Comparison of ENCODE assay signal across 16 cellular contexts in genomic region chr10:80552151-80552646, GRCh38. TPM values are rescaled to one million over a fixed set of nuclear protein-coding genes. Genes with fewer than 3 reads are reported as not detected.
DNase-seq lines count a peak whose midpoint lies in the region; ATAC-seq and TF ChIP-seq lines count a peak whose summit lies in the region.
"Had no signal": no experiment of that assay in that cellular context is flagged by ENCODE, and none has a peak within 500 bp of the region (broad histone marks: within the 10 kb centered on the region; RNA-seq: fewer than 3 reads in every experiment).

No MANE protein-coding gene starts in this region.

- H3K27me3 ChIP-seq in left lung (no peaks in the 10 kb centered on the region), thyroid gland (no peaks in the 10 kb centered on the region), HAP-1 (ENCODE audit: low read depth) (peaks cover 4% of the 10 kb centered on the region; the same call in 1 of the 2 replicates)

- H3K27ac ChIP-seq in left lung (no peak overlapping the region), thyroid gland (peak overlapping the region in 1 of 3 donors; percentile 48)
- H3K27ac ChIP-seq: coronary artery, HL-60, psoas muscle had no signal

- 15 to 31% methylated on average over 5 of the region's 5 CpGs for WGBS in thyroid gland, 2 donors

- TF ChIP-seq CTCF in choroid plexus epithelial cell (conservative IDR thresholded peaks at IDR 0.05; ENCODE audit: low read depth, low read length) (no peak), left lung (IDR thresholded peaks at IDR 0.05) (no peak), thyroid gland (IDR thresholded peaks at IDR 0.05) (no peak)

- DNase-seq in NCI-H748 (lab: John Stamatoyannopoulos, UW; ENCODE audit: unreplicated experiment) (peak; percentile 55), NCI-H748 treated with DMSO at 0.1 percent for 48 hours (lab: John Stamatoyannopoulos, UW) (no peak), choroid plexus epithelial cell (ENCODE audit: low read depth) (peak; percentile 34), left lung (no peak), thyroid gland (peak; percentile 67 to 79), HAP-1 (ENCODE audit: low spot score in 2 of 2) (no peak), AML-193 (lab: John Stamatoyannopoulos, UW) (no peak)
- DNase-seq: activated CD8-positive, alpha-beta memory T cell treated with anti-CD3 and anti-CD28 coated beads for 24 hours; activated naive CD4-positive, alpha-beta T cell treated with anti-CD3 and anti-CD28 coated beads, Interleukin-2, amount 50 U/mL, for 16 hours; DMS79 treated with DMSO at 0.1 percent for 48 hours; mammary epithelial cell; psoas muscle; substantia nigra had no signal

- no peaks in the 10 kb centered on the region for H3K36me3 ChIP-seq in left lung
- H3K36me3 ChIP-seq in thyroid gland, result no peaks in the 10 kb centered on the region
- no peaks in the 10 kb centered on the region for H3K36me3 ChIP-seq in HAP-1 (replicated peaks)

- intact Hi-C loops in left lung (cut with DNase I), result no loop called here
- intact Hi-C loops in thyroid gland (cut with DNase I), result no loop called here

- H3K4me3 ChIP-seq in choroid plexus epithelial cell (ENCODE audit: low read depth, low read length) (no peak overlapping the region), left lung (no peak overlapping the region), thyroid gland (replicated peaks in 1 of 3) (no peak overlapping the region), HAP-1 (no peak overlapping the region)
- H3K4me3 ChIP-seq: coronary artery, psoas muscle had no signal

- in situ Hi-C loops in HAP-1 (cut with MboI; ENCODE audit: low sequenced_read_pairs), result no loop called here

- H3K9me3 ChIP-seq in left lung (peaks cover 0 to 5% of the 10 kb centered on the region in 2 donors), thyroid gland (no peaks in the 10 kb centered on the region), HAP-1 (no peaks in the 10 kb centered on the region)
- H3K9me3 ChIP-seq: psoas muscle had no signal

- TF ChIP-seq POLR2A in thyroid gland (IDR thresholded peaks at IDR 0.05), result no peak

- no peaks in the 10 kb centered on the region for H3K4me1 ChIP-seq in left lung
- H3K4me1 ChIP-seq in thyroid gland, result peaks cover 7 to 12% of the 10 kb centered on the region in 2 donors
- H3K4me1 ChIP-seq in HAP-1, result no peaks in the 10 kb centered on the region
- H3K4me1 ChIP-seq: psoas muscle had no signal

- peak; percentile 87 for ATAC-seq in left lung
- no peak for ATAC-seq in GM19023 (IDR thresholded peaks at IDR 0.05; ENCODE audit: unreplicated experiment)

RNA-seq across cellular contexts. Expression of gene SH2D4B, which starts 14.5 kb away (rescaled TPM):
- total RNA-seq in left lung (under 1 TPM; 0.23 to 0.37 TPM), thyroid gland (1 to 10 TPM in 2 of 4 donors, not detected in 2; 1.1 to 1.6 TPM)
- total RNA-seq: psoas muscle had no signal

Comparison
In these comparisons a context has a peak if more than half of its experiments do, and no peak if none do; other contexts are left out.
1. DNase-seq: peak in NCI-H748 (single experiment), choroid plexus epithelial cell (single experiment) and thyroid gland (2 of 2); none in NCI-H748 treated with DMSO at 0.1 percent for 48 hours (single experiment), left lung (0 of 2), HAP-1 (0 of 2) and AML-193 (0 of 2).